In the genomic region with DNA sequence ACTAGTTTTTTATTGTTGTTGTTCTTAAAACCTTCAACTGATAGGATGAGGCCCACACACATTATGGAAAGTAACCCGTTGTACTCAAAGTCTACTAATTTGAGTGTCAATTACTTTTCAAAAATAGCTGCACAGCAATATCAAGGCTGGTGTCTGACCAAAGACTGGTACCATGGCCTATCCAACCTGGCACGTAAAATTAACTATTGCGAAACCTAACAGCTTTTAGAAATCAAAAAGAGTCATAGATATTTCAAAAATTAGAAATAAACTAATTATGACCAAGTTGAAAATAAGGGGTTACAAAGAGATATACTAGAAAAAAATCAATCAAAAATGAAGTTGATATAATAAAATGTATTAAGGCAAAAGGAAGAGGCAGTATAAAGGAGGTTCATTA, we compare ENCODE assay signal across 27 cellular contexts.
"Had no signal": no experiment of that assay in that cellular context is flagged by ENCODE, and none has a peak within 500 bp of the region (broad histone marks: within the 10 kb centered on the region; RNA-seq: fewer than 3 reads in every experiment).

No MANE protein-coding gene starts in this region.

- H3K4me3 ChIP-seq: neural progenitor cell, ovary, psoas muscle, sigmoid colon, suprapubic skin, testis, tibial artery, transverse colon, upper lobe of left lung, vagina had no signal

- H2AFZ ChIP-seq: neural progenitor cell, parathyroid adenoma had no signal

- H3K4me1 ChIP-seq: neural progenitor cell, parathyroid adenoma, psoas muscle, sigmoid colon, suprapubic skin, testis, tibial artery, transverse colon, upper lobe of left lung, vagina had no signal

- H3K27me3 ChIP-seq: neural progenitor cell, ovary, sigmoid colon, suprapubic skin, testis, tibial artery, transverse colon, upper lobe of left lung, vagina had no signal

- H3K9ac ChIP-seq: neural progenitor cell, parathyroid adenoma had no signal

- DNase-seq: naive thymus-derived CD4-positive, alpha-beta T cell; natural killer cell; occipital lobe; ovary; posterior cingulate gyrus; psoas muscle; right cardiac atrium; sigmoid colon; small intestine; stimulated activated CD4-positive, alpha-beta T cell treated with anti-CD3 and anti-CD28 coated beads, Interleukin-1b, Interleukin-23, amount 100 ng/mL, for 48 hours; stimulated activated CD4-positive, alpha-beta T cell treated with anti-CD3 and anti-CD28 coated beads, Interleukin-4, amount 100 ng/mL, for 1 hour; stimulated activated CD4-positive, alpha-beta T cell treated with anti-CD3 and anti-CD28 coated beads, Interleukin-4, amount 100 ng/mL, for 4 hours; stimulated activated CD8-positive, alpha-beta memory T cell treated with anti-CD3 and anti-CD28 coated beads, Interleukin-4, amount 100 ng/mL, for 48 hours; stimulated activated naive CD4-positive, alpha-beta T cell; stimulated activated naive CD8-positive, alpha-beta T cell treated with anti-CD3 and anti-CD28 coated beads, Interleukin-15, amount 100 ng/mL, for 72 hours; stimulated activated naive CD8-positive, alpha-beta T cell treated with anti-CD3 and anti-CD28 coated beads, Interleukin-15, Interleukin-2, amounts not matched to agents 100 U/mL and 50 U/mL, for 24 hours; substantia nigra; testis; tibial artery; transverse colon; upper lobe of left lung had no signal

- H3K9me3 ChIP-seq: ovary, psoas muscle, sigmoid colon, suprapubic skin, testis, tibial artery, transverse colon, upper lobe of left lung, vagina had no signal

- H3K27ac ChIP-seq: neural progenitor cell, ovary, parathyroid adenoma, psoas muscle, sigmoid colon, suprapubic skin, testis, tibial artery, transverse colon, upper lobe of left lung, vagina had no signal

- H3K79me2 ChIP-seq: parathyroid adenoma had no signal

- H3K4me2 ChIP-seq: neural progenitor cell had no signal

- ATAC-seq: naive thymus-derived CD4-positive, alpha-beta T cell; natural killer cell; psoas muscle; right cardiac atrium; stimulated activated memory B cell treated with anti-CD40 and anti-IgM and Interleukin-4, amounts not matched to agents 10 μg/mL and 1 μg/mL and 100 μg/mL, for 72 hours; stimulated activated naive CD8-positive, alpha-beta T cell treated with anti-CD3 and anti-CD28 coated beads, Interleukin-15, amount 100 ng/mL, for 72 hours; stimulated activated naive CD8-positive, alpha-beta T cell treated with anti-CD3 and anti-CD28 coated beads, Interleukin-15, Interleukin-2, amounts not matched to agents 100 U/mL and 50 U/mL, for 24 hours had no signal

- H3K36me3 ChIP-seq: neural progenitor cell, ovary, sigmoid colon, suprapubic skin, tibial artery, transverse colon, upper lobe of left lung, vagina had no signal

- FAIRE-seq: small intestine, urothelium cell line had no signal
